20 cellular contexts compared by ENCODE assay signal in the genomic region with DNA sequence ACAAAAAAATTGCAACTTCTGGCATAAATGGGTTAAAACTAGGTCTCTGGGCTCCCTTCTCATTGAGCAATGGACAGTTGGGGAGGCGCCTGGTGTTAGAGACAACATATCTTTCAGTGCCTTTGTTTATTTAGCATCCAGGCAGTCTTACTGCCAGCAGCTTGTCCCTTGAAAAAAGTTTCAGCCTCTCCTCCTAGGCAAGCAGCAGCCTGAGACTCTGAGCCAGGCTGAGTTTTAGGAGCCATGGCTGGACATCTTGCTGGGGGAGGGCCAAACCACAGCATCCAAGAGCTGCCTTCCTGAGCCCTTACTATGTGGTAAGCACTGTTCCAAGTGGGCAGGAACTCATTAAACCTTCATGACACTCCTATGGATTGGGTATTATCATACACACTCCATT. TPM values are rescaled to one million over a fixed set of nuclear protein-coding genes. Genes with fewer than 3 reads are reported as not detected.
DNase-seq lines count a peak whose midpoint lies in the region; ATAC-seq and TF ChIP-seq lines count a peak whose summit lies in the region.
"Had no signal": no experiment of that assay in that cellular context is flagged by ENCODE, and none has a peak within 500 bp of the region (broad histone marks: within the 10 kb centered on the region; RNA-seq: fewer than 3 reads in every experiment).

No MANE protein-coding gene starts in this region.

- peaks cover 15% of the 10 kb centered on the region for H3K4me1 ChIP-seq in lower lobe of right lung

- peak; percentile 22 to 30 for ATAC-seq in lower lobe of right lung
- ATAC-seq: activated T-cell treated with anti-CD3 and anti-CD28 coated beads, Interleukin-2, amount 50 U/mL, for 4 hours; PC-3 had no signal

- H3K27ac Mint-ChIP-seq in T-helper 2 cell treated with Interferon-gamma antibody and Interleukin-4, amounts not matched to agents 5 μg/mL and 100 μg/mL, for 36 hours: no peak overlapping the region
- H3K27ac Mint-ChIP-seq: B cell; stimulated activated naive CD8-positive, alpha-beta T cell treated with anti-CD3 and anti-CD28 coated beads, Interleukin-15, Interleukin-2, amounts not matched to agents 100 ng/mL and 50 ng/mL, for 24 hours had no signal

- no peaks in the 10 kb centered on the region for H3K36me3 Mint-ChIP-seq in T-helper 2 cell treated with Interferon-gamma antibody and Interleukin-4, amounts not matched to agents 5 μg/mL and 100 μg/mL, for 36 hours (ENCODE audit: low read depth)
- H3K36me3 Mint-ChIP-seq: activated naive CD8-positive, alpha-beta T cell treated with anti-CD3 and anti-CD28 coated beads, Interleukin-2, amount 10 ng/mL, durations not matched to agents 7 days and 5 days had no signal

- H3K4me3 ChIP-seq in lower lobe of right lung: no peak overlapping the region
- H3K4me3 ChIP-seq: SK-N-MC had no signal

- no peaks in the 10 kb centered on the region for H3K9me3 ChIP-seq in lower lobe of right lung
- H3K9me3 ChIP-seq: neutrophil had no signal

- no peaks in the 10 kb centered on the region for H3K27me3 Mint-ChIP-seq in T-helper 2 cell treated with Interferon-gamma antibody and Interleukin-4, amounts not matched to agents 5 μg/mL and 100 μg/mL, for 36 hours (ENCODE audit: low read depth)
- H3K27me3 Mint-ChIP-seq: B cell; central memory CD8-positive, alpha-beta T cell; stimulated activated naive CD8-positive, alpha-beta T cell treated with anti-CD3 and anti-CD28 coated beads, Interleukin-15, Interleukin-2, amounts not matched to agents 100 ng/mL and 50 ng/mL, for 24 hours had no signal

- intact Hi-C loops in lower lobe of right lung (cut with DNase I): no loop called here

- in situ Hi-C loops in KBM-7 (cut with MboI; ENCODE audit: low pct_unique_long_range_greater_than_20kb, low sequenced_read_pairs): no loop called here
- in situ Hi-C loops in G401 (cut with HindIII; ENCODE audit: low sequenced_read_pairs): no loop called here

- no peak overlapping the region for H3K4me3 Mint-ChIP-seq in T-helper 2 cell treated with Interferon-gamma antibody and Interleukin-4, amounts not matched to agents 5 μg/mL and 100 μg/mL, for 36 hours
- H3K4me3 Mint-ChIP-seq: activated T-cell treated with anti-CD3 and anti-CD28 coated beads, Interleukin-2, amount 50 U/mL, for 4 hours; B cell; central memory CD8-positive, alpha-beta T cell; stimulated activated naive CD8-positive, alpha-beta T cell treated with anti-CD3 and anti-CD28 coated beads, Interleukin-15, Interleukin-2, amounts not matched to agents 100 ng/mL and 50 ng/mL, for 24 hours had no signal

- peaks cover 21% of the 10 kb centered on the region for H3K4me1 Mint-ChIP-seq in T-helper 2 cell treated with Interferon-gamma antibody and Interleukin-4, amounts not matched to agents 5 μg/mL and 100 μg/mL, for 36 hours (ENCODE audit: low read depth)
- H3K4me1 Mint-ChIP-seq: central memory CD8-positive, alpha-beta T cell had no signal

- DNase-seq in AG20443 (ENCODE audit: low spot score): peak; percentile 80
- DNase-seq in KBM-7: peak; percentile 68
- DNase-seq in epithelial cell of prostate (ENCODE audit: low read depth, low spot score): peak; percentile 16
- DNase-seq in lower lobe of right lung: no peak
- no peak for DNase-seq in activated naive CD4-positive, alpha-beta T cell treated with Interleukin-2 at 50 U/mL for 16 hours
- DNase-seq in activated T-cell treated with anti-CD3 and anti-CD28 coated beads for 4 hours: no peak
- DNase-seq in T-helper 2 cell treated with Interferon-gamma antibody and Interleukin-4, amounts not matched to agents 5 μg/mL and 100 μg/mL, for 36 hours (ENCODE audit: low spot score): no peak
- DNase-seq in G401 (ENCODE audit: low spot score): no peak
- DNase-seq: activated CD4-positive, alpha-beta T cell treated with anti-CD3 and anti-CD28 coated beads, Interleukin-2, amount 50 U/mL, for 1 hour; activated naive CD8-positive, alpha-beta T cell treated with anti-CD3 and anti-CD28 coated beads, Interleukin-2, amount 10 ng/mL, durations not matched to agents 7 days and 5 days; activated T-cell treated with anti-CD3 and anti-CD28 coated beads, Interleukin-2, amount 50 U/mL, for 4 hours; NCI-H2029 treated with DMSO at 0.1 percent for 48 hours; NCI-H526; PC-3; small intestine had no signal

- H3K9me3 Mint-ChIP-seq in T-helper 2 cell treated with Interferon-gamma antibody and Interleukin-4, amounts not matched to agents 5 μg/mL and 100 μg/mL, for 36 hours: no peaks in the 10 kb centered on the region
- H3K9me3 Mint-ChIP-seq: activated T-cell treated with anti-CD3 and anti-CD28 coated beads, Interleukin-2, amount 50 U/mL, for 4 hours; central memory CD8-positive, alpha-beta T cell; stimulated activated naive CD8-positive, alpha-beta T cell treated with anti-CD3 and anti-CD28 coated beads, Interleukin-15, Interleukin-2, amounts not matched to agents 100 ng/mL and 50 ng/mL, for 24 hours had no signal

- H3K27me3 ChIP-seq in lower lobe of right lung (ENCODE audit: low read depth): no peaks in the 10 kb centered on the region
- H3K27me3 ChIP-seq: neutrophil had no signal

- TF ChIP-seq CTCF in lower lobe of right lung (IDR thresholded peaks at IDR 0.05): no peak

- no peak overlapping the region for H3K27ac ChIP-seq in epithelial cell of prostate
- H3K27ac ChIP-seq in lower lobe of right lung: no peak overlapping the region
- H3K27ac ChIP-seq: neutrophil, SK-N-MC had no signal

- no peaks in the 10 kb centered on the region for H3K36me3 ChIP-seq in lower lobe of right lung
- H3K36me3 ChIP-seq: neutrophil had no signal

RNA-seq across cellular contexts. Expression of a gene that starts 10.1 kb away (rescaled TPM):
- 59.2 TPM for total RNA-seq in lower lobe of right lung
- 37.4 and 40.7 TPM in 2 replicates for total RNA-seq in G401 (2014; rRNA removed; shearing (Covaris generic))

Comparison
In these comparisons a context has a peak if more than half of its experiments do, and no peak if none do; other contexts are left out.
1. DNase-seq: peak in AG20443 (single experiment), KBM-7 (single experiment) and epithelial cell of prostate (single experiment); none in lower lobe of right lung (single experiment), activated naive CD4-positive, alpha-beta T cell treated with Interleukin-2 at 50 U/mL for 16 hours (single experiment), activated T-cell treated with anti-CD3 and anti-CD28 coated beads for 4 hours (single experiment), T-helper 2 cell treated with Interferon-gamma antibody and Interleukin-4, amounts not matched to agents 5 μg/mL and 100 μg/mL, for 36 hours (single experiment) and G401 (single experiment).